18 cellular contexts compared by ENCODE assay signal in genomic region chr1:170145061-170145460, GRCh38. TPM values are rescaled to one million over a fixed set of nuclear protein-coding genes. Genes with fewer than 3 reads are reported as not detected.
"Had no signal": no experiment of that assay in that cellular context is flagged by ENCODE, and none has a peak within 500 bp of the region (broad histone marks: within the 10 kb centered on the region; RNA-seq: fewer than 3 reads in every experiment).

No MANE protein-coding gene starts in this region.

- H3K27ac Mint-ChIP-seq: activated CD4-positive, alpha-beta memory T cell treated with anti-CD3 and anti-CD28 coated beads, Interleukin-2, amount 10 ng/mL, durations not matched to agents 7 days and 5 days; activated T-cell treated with anti-CD3 and anti-CD28 coated beads, Interleukin-2, amount 50 U/mL, for 24 hours; natural killer cell treated with Interleukin-12 subunit alpha and Interleukin-12 subunit beta and Interleukin-15 and Interleukin-18, amount 100 ng/mL, for 72 hours had no signal

- H3K4me2 ChIP-seq: hepatocyte had no signal

- H3K9me3 Mint-ChIP-seq: activated CD4-positive, alpha-beta memory T cell treated with anti-CD3 and anti-CD28 coated beads, Interleukin-2, amount 10 ng/mL, durations not matched to agents 7 days and 5 days; activated T-cell treated with anti-CD3 and anti-CD28 coated beads, Interleukin-2, amount 50 U/mL, for 24 hours had no signal

- ATAC-seq: natural killer cell treated with Interleukin-12 subunit alpha and Interleukin-12 subunit beta and Interleukin-15 and Interleukin-18, amount 100 ng/mL, for 72 hours; sciatic nerve had no signal

- H3K4me1 ChIP-seq: colonic mucosa had no signal

- H3K27me3 ChIP-seq: adrenal gland, colonic mucosa, hepatocyte had no signal

- H3K36me3 ChIP-seq: adrenal gland, colonic mucosa, thoracic aorta had no signal

- H3K4me3 ChIP-seq: adrenal gland, colonic mucosa, hepatocyte, thoracic aorta had no signal

- H3K4me1 Mint-ChIP-seq: activated CD4-positive, alpha-beta memory T cell treated with anti-CD3 and anti-CD28 coated beads, Interleukin-2, amount 10 ng/mL, durations not matched to agents 7 days and 5 days had no signal

- H2AFZ ChIP-seq: hepatocyte had no signal

- H3K9me3 ChIP-seq: adrenal gland, colonic mucosa, thoracic aorta had no signal

- H3K4me3 Mint-ChIP-seq: activated CD4-positive, alpha-beta memory T cell treated with anti-CD3 and anti-CD28 coated beads, Interleukin-2, amount 10 ng/mL, durations not matched to agents 7 days and 5 days; activated T-cell treated with anti-CD3 and anti-CD28 coated beads, Interleukin-2, amount 50 U/mL, for 24 hours; natural killer cell treated with Interleukin-12 subunit alpha and Interleukin-12 subunit beta and Interleukin-15 and Interleukin-18, amount 100 ng/mL, for 72 hours had no signal

- DNase-seq: activated CD4-positive, alpha-beta memory T cell treated with anti-CD3 and anti-CD28 coated beads, Interleukin-2, amount 10 ng/mL, durations not matched to agents 7 days and 5 days; activated naive CD4-positive, alpha-beta T cell treated with anti-CD3 and anti-CD28 coated beads, Interleukin-2, amount 50 U/mL, for 16 hours; activated T-cell treated with anti-CD3 and anti-CD28 coated beads, Interleukin-2, amount 50 U/mL, for 24 hours; colonic mucosa; kidney; mesenchymal stem cell; T-helper 1 cell; T1000 had no signal

- H3K79me2 ChIP-seq: hepatocyte had no signal

- H3K27ac ChIP-seq: colonic mucosa, thoracic aorta, VCaP had no signal

RNA-seq across cellular contexts. Expression of gene NTMT2, which starts 0.7 kb away (rescaled TPM):
- total RNA-seq: activated CD4-positive, alpha-beta memory T cell treated with anti-CD3 and anti-CD28 coated beads, Interleukin-2, amount 10 ng/mL, durations not matched to agents 7 days and 5 days; adrenal gland; colonic mucosa; hepatocyte; kidney; liver; natural killer cell treated with Interleukin-12 subunit alpha and Interleukin-12 subunit beta and Interleukin-15 and Interleukin-18, amount 100 ng/mL, for 72 hours; osteocyte; pulmonary artery endothelial cell; sciatic nerve; thoracic aorta; ureter had no signal
